Comparison of ENCODE assay signal across 1 cellular context in the genomic region with DNA sequence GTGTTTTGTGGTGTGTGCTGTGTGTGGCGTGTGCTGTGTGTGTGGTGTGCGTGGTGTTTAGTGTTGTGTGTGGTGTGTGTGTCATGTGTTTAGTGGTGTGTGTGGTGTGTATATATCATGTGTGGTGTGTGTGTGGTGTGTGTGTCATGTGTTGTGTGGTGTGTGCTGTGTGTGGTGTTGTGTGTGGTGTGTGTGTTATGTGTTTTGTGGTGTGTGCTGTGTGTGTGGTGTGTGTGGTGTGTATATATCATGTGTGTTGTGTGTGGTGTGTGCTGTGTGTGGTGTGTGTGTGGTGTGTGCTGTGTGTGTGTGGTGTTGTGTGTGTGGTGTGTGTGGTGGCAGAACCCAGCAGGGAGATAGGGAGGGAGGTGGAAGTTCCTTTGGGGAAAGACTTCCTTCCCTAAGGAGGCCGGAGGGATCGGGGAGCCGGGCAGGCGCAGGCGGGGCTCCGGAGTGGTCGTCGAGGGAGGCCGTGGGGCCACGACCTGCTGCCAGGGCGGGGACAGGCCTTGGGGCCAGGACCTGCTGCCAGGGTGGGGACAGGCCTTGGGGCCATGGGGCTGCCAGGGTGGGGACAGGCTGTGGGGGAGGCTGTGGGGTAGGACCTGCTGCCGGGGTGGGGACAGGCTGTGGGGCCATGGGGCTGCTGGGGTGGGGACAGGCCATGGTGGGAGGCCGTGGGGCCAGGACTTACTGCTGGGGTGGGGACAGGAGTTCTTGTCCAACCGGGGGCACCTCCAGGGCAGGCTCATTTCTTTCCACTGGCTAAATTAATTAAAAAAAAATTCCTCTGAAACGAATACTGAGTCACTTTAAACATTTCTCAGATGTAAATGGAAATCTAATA.
TF ChIP-seq lines count a peak whose summit lies in the region.

No MANE protein-coding gene starts in this region.

TF ChIP-seq in K562, 482 proteins besides CTCF, POLR2A, EP300 and RAD21 (continued from another document and continues in another):
- TF ChIP-seq, protein P1, sequence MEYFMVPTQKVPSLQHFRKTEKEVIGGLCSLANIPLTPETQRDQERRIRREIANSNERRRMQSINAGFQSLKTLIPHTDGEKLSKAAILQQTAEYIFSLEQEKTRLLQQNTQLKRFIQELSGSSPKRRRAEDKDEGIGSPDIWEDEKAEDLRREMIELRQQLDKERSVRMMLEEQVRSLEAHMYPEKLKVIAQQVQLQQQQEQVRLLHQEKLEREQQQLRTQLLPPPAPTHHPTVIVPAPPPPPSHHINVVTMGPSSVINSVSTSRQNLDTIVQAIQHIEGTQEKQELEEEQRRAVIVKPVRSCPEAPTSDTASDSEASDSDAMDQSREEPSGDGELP (CRISPR knock-in tag; IDR thresholded peaks at IDR 0.05; ENCODE audit: borderline replicate concordance), result no peak
- TF ChIP-seq TAF9B (IDR thresholded peaks at IDR 0.05; ENCODE audit: partially characterized antibody) (no peak), RNF2 (IDR thresholded peaks at IDR 0.05) (no peak), PCBP2 (IDR thresholded peaks at IDR 0.05; ENCODE audit: low read depth, low read length, poor library complexity, severe bottlenecking) (no peak), ZNF12 (CRISPR knock-in tag; IDR thresholded peaks at IDR 0.05) (no peak), XRCC3 (IDR thresholded peaks at IDR 0.05) (no peak), CEBPG (CRISPR knock-in tag; IDR thresholded peaks at IDR 0.05) (no peak), CEBPG (tag; conservative IDR thresholded peaks at IDR 0.05 in 1 of 2, IDR thresholded peaks at IDR 0.05 in 1 of 2) (no peak), ZNF253 (CRISPR knock-in tag; conservative IDR thresholded peaks at IDR 0.05) (no peak), CC2D1A (IDR thresholded peaks at IDR 0.05) (peak; percentile 53; the same call in 1 of the 2 replicates), OTX1 (CRISPR knock-in tag; IDR thresholded peaks at IDR 0.05) (peak; percentile 68; the same call in 1 of the 2 replicates), RBM14 (IDR thresholded peaks at IDR 0.05; ENCODE audit: borderline replicate concordance, insufficient read depth, low read depth, low read length) (no peak), HDGF (IDR thresholded peaks at IDR 0.05) (peak; percentile 96), WHSC1 (IDR thresholded peaks at IDR 0.05; ENCODE audit: low read length) (no peak), CCNT2 (IDR thresholded peaks at IDR 0.05; ENCODE audit: borderline replicate concordance, extremely low read depth, insufficient read length, low read depth, low read length) (no peak), SLC30A9 (CRISPR knock-in tag; IDR thresholded peaks at IDR 0.05) (no peak), RHOXF2B (CRISPR knock-in tag; conservative IDR thresholded peaks at IDR 0.05) (no peak), BCOR (IDR thresholded peaks at IDR 0.05) (peak; percentile 81), KLF6 (CRISPR knock-in tag; IDR thresholded peaks at IDR 0.05; ENCODE audit: borderline replicate concordance) (no peak), FOXK1 (CRISPR knock-in tag; IDR thresholded peaks at IDR 0.05; ENCODE audit: borderline replicate concordance) (no peak), HDAC3 (IDR thresholded peaks at IDR 0.05; ENCODE audit: borderline replicate concordance, partially characterized antibody) (no peak), FOXM1 (IDR thresholded peaks at IDR 0.05; ENCODE audit: low read depth) (no peak), FOXM1 (CRISPR knock-in tag; IDR thresholded peaks at IDR 0.05; ENCODE audit: low read depth) (no peak), GTF2E2 (tag; IDR thresholded peaks at IDR 0.05) (no peak), POLR2B (IDR thresholded peaks at IDR 0.05; ENCODE audit: low read depth, partially characterized antibody) (peak; percentile 59), U2AF1 (optimal IDR thresholded peaks at IDR 0.05; ENCODE audit: low read depth, low read length) (no peak), ZNF764 (CRISPR knock-in tag; IDR thresholded peaks at IDR 0.05; ENCODE audit: low read depth) (no peak), NCOA6 (IDR thresholded peaks at IDR 0.05) (no peak), MAZ (CRISPR knock-in tag; conservative IDR thresholded peaks at IDR 0.05 in 1 of 2, IDR thresholded peaks at IDR 0.05 in 1 of 2) (no peak), KLF16 (IDR thresholded peaks at IDR 0.05) (no peak), MAFG (tag; conservative IDR thresholded peaks at IDR 0.05) (no peak), JUND (IDR thresholded peaks at IDR 0.05; ENCODE audit: borderline replicate concordance, low read depth, low read length) (no peak), JUND (tag; IDR thresholded peaks at IDR 0.05; ENCODE audit: borderline replicate concordance, low read depth, low read length) (no peak), NELFE (IDR thresholded peaks at IDR 0.05; ENCODE audit: insufficient read depth, insufficient read length) (no peak), ZFX (CRISPR knock-in tag; IDR thresholded peaks at IDR 0.05) (0 out of 2 replicates have a peak, but pooled peaks have one; percentile 53), CBFA2T2 (conservative IDR thresholded peaks at IDR 0.05) (no peak), SRSF7 (optimal IDR thresholded peaks at IDR 0.05; ENCODE audit: low read depth, low read length) (no peak)
- TF ChIP-seq, protein P2, sequence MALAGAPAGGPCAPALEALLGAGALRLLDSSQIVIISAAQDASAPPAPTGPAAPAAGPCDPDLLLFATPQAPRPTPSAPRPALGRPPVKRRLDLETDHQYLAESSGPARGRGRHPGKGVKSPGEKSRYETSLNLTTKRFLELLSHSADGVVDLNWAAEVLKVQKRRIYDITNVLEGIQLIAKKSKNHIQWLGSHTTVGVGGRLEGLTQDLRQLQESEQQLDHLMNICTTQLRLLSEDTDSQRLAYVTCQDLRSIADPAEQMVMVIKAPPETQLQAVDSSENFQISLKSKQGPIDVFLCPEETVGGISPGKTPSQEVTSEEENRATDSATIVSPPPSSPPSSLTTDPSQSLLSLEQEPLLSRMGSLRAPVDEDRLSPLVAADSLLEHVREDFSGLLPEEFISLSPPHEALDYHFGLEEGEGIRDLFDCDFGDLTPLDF (CRISPR knock-in tag; IDR thresholded peaks at IDR 0.05), result no peak
- TF ChIP-seq, protein P3, sequence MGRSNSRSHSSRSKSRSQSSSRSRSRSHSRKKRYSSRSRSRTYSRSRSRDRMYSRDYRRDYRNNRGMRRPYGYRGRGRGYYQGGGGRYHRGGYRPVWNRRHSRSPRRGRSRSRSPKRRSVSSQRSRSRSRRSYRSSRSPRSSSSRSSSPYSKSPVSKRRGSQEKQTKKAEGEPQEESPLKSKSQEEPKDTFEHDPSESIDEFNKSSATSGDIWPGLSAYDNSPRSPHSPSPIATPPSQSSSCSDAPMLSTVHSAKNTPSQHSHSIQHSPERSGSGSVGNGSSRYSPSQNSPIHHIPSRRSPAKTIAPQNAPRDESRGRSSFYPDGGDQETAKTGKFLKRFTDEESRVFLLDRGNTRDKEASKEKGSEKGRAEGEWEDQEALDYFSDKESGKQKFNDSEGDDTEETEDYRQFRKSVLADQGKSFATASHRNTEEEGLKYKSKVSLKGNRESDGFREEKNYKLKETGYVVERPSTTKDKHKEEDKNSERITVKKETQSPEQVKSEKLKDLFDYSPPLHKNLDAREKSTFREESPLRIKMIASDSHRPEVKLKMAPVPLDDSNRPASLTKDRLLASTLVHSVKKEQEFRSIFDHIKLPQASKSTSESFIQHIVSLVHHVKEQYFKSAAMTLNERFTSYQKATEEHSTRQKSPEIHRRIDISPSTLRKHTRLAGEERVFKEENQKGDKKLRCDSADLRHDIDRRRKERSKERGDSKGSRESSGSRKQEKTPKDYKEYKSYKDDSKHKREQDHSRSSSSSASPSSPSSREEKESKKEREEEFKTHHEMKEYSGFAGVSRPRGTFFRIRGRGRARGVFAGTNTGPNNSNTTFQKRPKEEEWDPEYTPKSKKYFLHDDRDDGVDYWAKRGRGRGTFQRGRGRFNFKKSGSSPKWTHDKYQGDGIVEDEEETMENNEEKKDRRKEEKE (IDR thresholded peaks at IDR 0.05; ENCODE audit: borderline replicate concordance in 1 of 2, control insufficient read depth in 1 of 2, low read depth in 2 of 2, low read length in 1 of 2), result no peak; a peak in 1 of 4 replicates
- TF ChIP-seq, protein P4, sequence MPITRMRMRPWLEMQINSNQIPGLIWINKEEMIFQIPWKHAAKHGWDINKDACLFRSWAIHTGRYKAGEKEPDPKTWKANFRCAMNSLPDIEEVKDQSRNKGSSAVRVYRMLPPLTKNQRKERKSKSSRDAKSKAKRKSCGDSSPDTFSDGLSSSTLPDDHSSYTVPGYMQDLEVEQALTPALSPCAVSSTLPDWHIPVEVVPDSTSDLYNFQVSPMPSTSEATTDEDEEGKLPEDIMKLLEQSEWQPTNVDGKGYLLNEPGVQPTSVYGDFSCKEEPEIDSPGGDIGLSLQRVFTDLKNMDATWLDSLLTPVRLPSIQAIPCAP (CRISPR knock-in tag; IDR thresholded peaks at IDR 0.05; ENCODE audit: borderline replicate concordance), result no peak
- TF ChIP-seq, protein P5, sequence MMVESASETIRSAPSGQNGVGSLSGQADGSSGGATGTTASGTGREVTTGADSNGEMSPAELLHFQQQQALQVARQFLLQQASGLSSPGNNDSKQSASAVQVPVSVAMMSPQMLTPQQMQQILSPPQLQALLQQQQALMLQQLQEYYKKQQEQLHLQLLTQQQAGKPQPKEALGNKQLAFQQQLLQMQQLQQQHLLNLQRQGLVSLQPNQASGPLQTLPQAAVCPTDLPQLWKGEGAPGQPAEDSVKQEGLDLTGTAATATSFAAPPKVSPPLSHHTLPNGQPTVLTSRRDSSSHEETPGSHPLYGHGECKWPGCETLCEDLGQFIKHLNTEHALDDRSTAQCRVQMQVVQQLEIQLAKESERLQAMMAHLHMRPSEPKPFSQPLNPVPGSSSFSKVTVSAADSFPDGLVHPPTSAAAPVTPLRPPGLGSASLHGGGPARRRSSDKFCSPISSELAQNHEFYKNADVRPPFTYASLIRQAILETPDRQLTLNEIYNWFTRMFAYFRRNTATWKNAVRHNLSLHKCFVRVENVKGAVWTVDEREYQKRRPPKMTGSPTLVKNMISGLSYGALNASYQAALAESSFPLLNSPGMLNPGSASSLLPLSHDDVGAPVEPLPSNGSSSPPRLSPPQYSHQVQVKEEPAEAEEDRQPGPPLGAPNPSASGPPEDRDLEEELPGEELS (CRISPR knock-in tag; IDR thresholded peaks at IDR 0.05; ENCODE audit: borderline replicate concordance), result no peak
- TF ChIP-seq, protein P6, sequence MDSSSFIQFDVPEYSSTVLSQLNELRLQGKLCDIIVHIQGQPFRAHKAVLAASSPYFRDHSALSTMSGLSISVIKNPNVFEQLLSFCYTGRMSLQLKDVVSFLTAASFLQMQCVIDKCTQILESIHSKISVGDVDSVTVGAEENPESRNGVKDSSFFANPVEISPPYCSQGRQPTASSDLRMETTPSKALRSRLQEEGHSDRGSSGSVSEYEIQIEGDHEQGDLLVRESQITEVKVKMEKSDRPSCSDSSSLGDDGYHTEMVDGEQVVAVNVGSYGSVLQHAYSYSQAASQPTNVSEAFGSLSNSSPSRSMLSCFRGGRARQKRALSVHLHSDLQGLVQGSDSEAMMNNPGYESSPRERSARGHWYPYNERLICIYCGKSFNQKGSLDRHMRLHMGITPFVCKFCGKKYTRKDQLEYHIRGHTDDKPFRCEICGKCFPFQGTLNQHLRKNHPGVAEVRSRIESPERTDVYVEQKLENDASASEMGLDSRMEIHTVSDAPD (CRISPR knock-in tag; IDR thresholded peaks at IDR 0.05), result no peak
- TF ChIP-seq, protein P7, sequence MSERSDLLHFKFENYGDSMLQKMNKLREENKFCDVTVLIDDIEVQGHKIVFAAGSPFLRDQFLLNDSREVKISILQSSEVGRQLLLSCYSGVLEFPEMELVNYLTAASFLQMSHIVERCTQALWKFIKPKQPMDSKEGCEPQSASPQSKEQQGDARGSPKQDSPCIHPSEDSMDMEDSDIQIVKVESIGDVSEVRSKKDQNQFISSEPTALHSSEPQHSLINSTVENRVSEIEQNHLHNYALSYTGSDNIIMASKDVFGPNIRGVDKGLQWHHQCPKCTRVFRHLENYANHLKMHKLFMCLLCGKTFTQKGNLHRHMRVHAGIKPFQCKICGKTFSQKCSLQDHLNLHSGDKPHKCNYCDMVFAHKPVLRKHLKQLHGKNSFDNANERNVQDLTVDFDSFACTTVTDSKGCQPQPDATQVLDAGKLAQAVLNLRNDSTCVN (CRISPR knock-in tag; IDR thresholded peaks at IDR 0.05), result peak; percentile 89
- TF ChIP-seq, protein P8, sequence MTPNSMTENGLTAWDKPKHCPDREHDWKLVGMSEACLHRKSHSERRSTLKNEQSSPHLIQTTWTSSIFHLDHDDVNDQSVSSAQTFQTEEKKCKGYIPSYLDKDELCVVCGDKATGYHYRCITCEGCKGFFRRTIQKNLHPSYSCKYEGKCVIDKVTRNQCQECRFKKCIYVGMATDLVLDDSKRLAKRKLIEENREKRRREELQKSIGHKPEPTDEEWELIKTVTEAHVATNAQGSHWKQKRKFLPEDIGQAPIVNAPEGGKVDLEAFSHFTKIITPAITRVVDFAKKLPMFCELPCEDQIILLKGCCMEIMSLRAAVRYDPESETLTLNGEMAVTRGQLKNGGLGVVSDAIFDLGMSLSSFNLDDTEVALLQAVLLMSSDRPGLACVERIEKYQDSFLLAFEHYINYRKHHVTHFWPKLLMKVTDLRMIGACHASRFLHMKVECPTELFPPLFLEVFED (CRISPR knock-in tag; conservative IDR thresholded peaks at IDR 0.05), result peak; percentile 91; the same call in 1 of the 2 replicates
- TF ChIP-seq, protein P9, sequence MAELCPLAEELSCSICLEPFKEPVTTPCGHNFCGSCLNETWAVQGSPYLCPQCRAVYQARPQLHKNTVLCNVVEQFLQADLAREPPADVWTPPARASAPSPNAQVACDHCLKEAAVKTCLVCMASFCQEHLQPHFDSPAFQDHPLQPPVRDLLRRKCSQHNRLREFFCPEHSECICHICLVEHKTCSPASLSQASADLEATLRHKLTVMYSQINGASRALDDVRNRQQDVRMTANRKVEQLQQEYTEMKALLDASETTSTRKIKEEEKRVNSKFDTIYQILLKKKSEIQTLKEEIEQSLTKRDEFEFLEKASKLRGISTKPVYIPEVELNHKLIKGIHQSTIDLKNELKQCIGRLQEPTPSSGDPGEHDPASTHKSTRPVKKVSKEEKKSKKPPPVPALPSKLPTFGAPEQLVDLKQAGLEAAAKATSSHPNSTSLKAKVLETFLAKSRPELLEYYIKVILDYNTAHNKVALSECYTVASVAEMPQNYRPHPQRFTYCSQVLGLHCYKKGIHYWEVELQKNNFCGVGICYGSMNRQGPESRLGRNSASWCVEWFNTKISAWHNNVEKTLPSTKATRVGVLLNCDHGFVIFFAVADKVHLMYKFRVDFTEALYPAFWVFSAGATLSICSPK (IDR thresholded peaks at IDR 0.05; ENCODE audit: borderline replicate concordance), result 0 out of 2 replicates have a peak, but pooled peaks have one; percentile 31
- TF ChIP-seq, protein P10, sequence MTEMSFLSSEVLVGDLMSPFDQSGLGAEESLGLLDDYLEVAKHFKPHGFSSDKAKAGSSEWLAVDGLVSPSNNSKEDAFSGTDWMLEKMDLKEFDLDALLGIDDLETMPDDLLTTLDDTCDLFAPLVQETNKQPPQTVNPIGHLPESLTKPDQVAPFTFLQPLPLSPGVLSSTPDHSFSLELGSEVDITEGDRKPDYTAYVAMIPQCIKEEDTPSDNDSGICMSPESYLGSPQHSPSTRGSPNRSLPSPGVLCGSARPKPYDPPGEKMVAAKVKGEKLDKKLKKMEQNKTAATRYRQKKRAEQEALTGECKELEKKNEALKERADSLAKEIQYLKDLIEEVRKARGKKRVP (CRISPR knock-in tag; IDR thresholded peaks at IDR 0.05), result no peak
